ENCODE assay signal across 8 cellular contexts in genomic region chr2:106193977-106194778, GRCh38. TPM values are rescaled to one million over a fixed set of nuclear protein-coding genes. Genes with fewer than 3 reads are reported as not detected.
A peak's percentile ranks its signal among the peaks of the same experiment; 100 is the strongest.
DNase-seq lines count a peak whose midpoint lies in the region; ATAC-seq and TF ChIP-seq lines count a peak whose summit lies in the region.

Gene UXS1 (minus strand): TSS chr2:106194301. CDS start chr2:106194241, 60 bp downstream.

- peak within 1 kb of the TSS; percentile 92 for H3K27ac Mint-ChIP-seq in activated naive CD8-positive, alpha-beta T cell treated with anti-CD3 and anti-CD28 coated beads, Interleukin-2, amount 50 U/mL, for 24 hours

- H3K79me2 ChIP-seq in parathyroid adenoma: peaks cover 24% of the 10 kb centered on the region

- DNase-seq in GM12864 (ENCODE audit: low read depth) (peak; percentile 82), NCI-H1417 (lab: John Stamatoyannopoulos, UW) (peak; percentile 88 to 98 (median 94)), SW 1271 (lab: John Stamatoyannopoulos, UW) (peak; percentile 88 to 95), Right ventricle myocardium superior (peak; percentile 99), tibial nerve (ENCODE audit: low spot score in 2 of 2) (peak; percentile 94 to 95)
- peak; percentile 99 for DNase-seq in activated naive CD8-positive, alpha-beta T cell treated with anti-CD3 and anti-CD28 coated beads, Interleukin-2, amount 50 U/mL, for 24 hours

- peak; percentile 44 to 75 for TF ChIP-seq POLR2A in tibial nerve (IDR thresholded peaks at IDR 0.05)

- peaks cover 46% of the 10 kb centered on the region for H3K4me1 Mint-ChIP-seq in activated naive CD8-positive, alpha-beta T cell treated with anti-CD3 and anti-CD28 coated beads, Interleukin-2, amount 50 U/mL, for 24 hours

- no peak within 1 kb of the TSS for H3K9ac ChIP-seq in parathyroid adenoma

- peak; percentile 59 to 94 for TF ChIP-seq EP300 in tibial nerve (IDR thresholded peaks at IDR 0.05)

- WGBS in tibial nerve, 2 donors: 1% methylated on average over 23 to 26 of the region's 93 CpGs

- no peaks in the 10 kb centered on the region for H3K27me3 ChIP-seq in parathyroid adenoma (ENCODE audit: control insufficient read depth, insufficient read depth, low read length)
- H3K27me3 ChIP-seq in tibial nerve: no peaks in the 10 kb centered on the region

- peak within 1 kb of the TSS; percentile 94 for H3K4me2 ChIP-seq in parathyroid adenoma (ENCODE audit: low read length)

- TF ChIP-seq CTCF in GM12864 (IDR thresholded peaks at IDR 0.05; ENCODE audit: low read depth, low read length, missing control alignments) (no peak), parathyroid adenoma (IDR thresholded peaks at IDR 0.05) (no peak), tibial nerve (IDR thresholded peaks at IDR 0.05) (peak in 1 of 5 experiments; percentile 19)

- peaks cover 6% of the 10 kb centered on the region for H3K4me1 ChIP-seq in parathyroid adenoma
- H3K4me1 ChIP-seq in tibial nerve: peaks cover 0 to 54% (median 9%) of the 10 kb centered on the region in 4 donors

- H3K4me3 Mint-ChIP-seq in activated naive CD8-positive, alpha-beta T cell treated with anti-CD3 and anti-CD28 coated beads, Interleukin-2, amount 50 U/mL, for 24 hours: peak within 1 kb of the TSS; percentile 85

- peaks cover 7% of the 10 kb centered on the region for H3K27me3 Mint-ChIP-seq in activated naive CD8-positive, alpha-beta T cell treated with anti-CD3 and anti-CD28 coated beads, Interleukin-2, amount 50 U/mL, for 24 hours

- H3K27ac ChIP-seq in parathyroid adenoma (peak within 1 kb of the TSS; percentile 61), tibial nerve (peak within 1 kb of the TSS; percentile 81 to 94 (median 88))

- no peaks in the 10 kb centered on the region for H3K9me3 Mint-ChIP-seq in activated naive CD8-positive, alpha-beta T cell treated with anti-CD3 and anti-CD28 coated beads, Interleukin-2, amount 50 U/mL, for 24 hours

- H3K4me3 ChIP-seq in GM12864 (ENCODE audit: low read depth, low read length) (peak within 1 kb of the TSS; percentile 73), parathyroid adenoma (ENCODE audit: low read depth, low read length) (peak within 1 kb of the TSS; percentile 96), tibial nerve (peak within 1 kb of the TSS; percentile 67 to 97 (median 90))

- peaks cover 11% of the 10 kb centered on the region for H3K36me3 Mint-ChIP-seq in activated naive CD8-positive, alpha-beta T cell treated with anti-CD3 and anti-CD28 coated beads, Interleukin-2, amount 50 U/mL, for 24 hours (ENCODE audit: low read depth)

- H3K36me3 ChIP-seq in parathyroid adenoma (ENCODE audit: control insufficient read depth, insufficient read depth, low read length) (no peaks in the 10 kb centered on the region), tibial nerve (no peaks in the 10 kb centered on the region)

- intact Hi-C loops in Right ventricle myocardium superior (cut with DNase I): no loop called here

- no peaks in the 10 kb centered on the region for H3K9me3 ChIP-seq in parathyroid adenoma (ENCODE audit: control insufficient read depth, low read length)
- H3K9me3 ChIP-seq in tibial nerve: no peaks in the 10 kb centered on the region

- ATAC-seq in HG02759 (IDR thresholded peaks at IDR 0.05; ENCODE audit: unreplicated experiment): peak; percentile 74
- ATAC-seq in activated naive CD8-positive, alpha-beta T cell treated with anti-CD3 and anti-CD28 coated beads, Interleukin-2, amount 50 U/mL, for 24 hours: peak; percentile 68
- peak; percentile 97 for ATAC-seq in Right ventricle myocardium superior (ENCODE audit: poor library complexity)

- peak within 1 kb of the TSS; percentile 90 for H2AFZ ChIP-seq in parathyroid adenoma

RNA-seq across cellular contexts. Expression of gene UXS1, which starts in this region (rescaled TPM):
- total RNA-seq in Right ventricle myocardium superior: 21.0 TPM
- 10 to 100 TPM; 38.5 to 78.9 (median 51.3) TPM for total RNA-seq in tibial nerve

Comparison
In these comparisons a context has a peak if more than half of its experiments do, and no peak if none do; other contexts are left out.
1. Peak in every context shown above with its lines: DNase-seq, ATAC-seq, H3K4me3 ChIP-seq and H3K27ac ChIP-seq.